Comparison of ENCODE assay signal across 8 cellular contexts in genomic region chr22:23215294-23216204, GRCh38. TPM values are rescaled to one million over a fixed set of nuclear protein-coding genes. Genes with fewer than 3 reads are reported as not detected.
DNase-seq lines count a peak whose midpoint lies in the region; ATAC-seq and TF ChIP-seq lines count a peak whose summit lies in the region.

No MANE protein-coding gene starts in this region.

- no peak for TF ChIP-seq EP300 in esophagus muscularis mucosa (IDR thresholded peaks at IDR 0.05)

- ATAC-seq in GM23338 (no peak), GM21825 (IDR thresholded peaks at IDR 0.05; ENCODE audit: unreplicated experiment) (no peak), HG03039 (IDR thresholded peaks at IDR 0.05; ENCODE audit: unreplicated experiment) (no peak)

- H3K9me3 ChIP-seq in esophagus muscularis mucosa = no peaks in the 10 kb centered on the region

- 77% methylated on average over 12 of the region's 12 CpGs for WGBS in esophagus muscularis mucosa

- intact Hi-C loops in esophagus muscularis mucosa (cut with DNase I) = no loop called here
- intact Hi-C loops in posterior vena cava (cut with DNase I) = loop anchor here in 1 of 2 donors (5.0 kb wide), 1 partner anchor 33 kb away; the partner anchor contains the start of gene BCR

- H3F3A ChIP-seq in GM23338 (replicated peaks; ENCODE audit: low read depth) = 0 out of 2 replicates have a peak, but pooled peaks cover 4% of the 10 kb centered on the region

- H3K4me3 ChIP-seq in GM23338 (no peak overlapping the region), esophagus muscularis mucosa (no peak overlapping the region), skin epidermis (no peak overlapping the region)

- no peak for DNase-seq in GM23338 (ENCODE audit: low spot score)
- no peak for DNase-seq in esophagus muscularis mucosa (ENCODE audit: extremely low spot score)
- DNase-seq in NCI-H510A treated with DMSO at 0.1 percent for 48 hours (lab: John Stamatoyannopoulos, UW) = no peak
- DNase-seq in posterior vena cava (ENCODE audit: low spot score) = no peak

- no peak overlapping the region for H3K4me2 ChIP-seq in GM23338

- 0 out of 2 replicates have a peak overlapping the region, but pooled peaks have one; percentile 39 for H3K27ac ChIP-seq in GM23338 (ENCODE audit: low read depth)
- peak overlapping the region; percentile 10 to 61 (median 34) for H3K27ac ChIP-seq in esophagus muscularis mucosa (replicated peaks in 1 of 4)
- peak overlapping the region in 11 of 21 experiments; percentile 4 to 76 (median 32) for H3K27ac ChIP-seq in skin epidermis

- H3K9me2 ChIP-seq in GM23338 (ENCODE audit: insufficient read depth) = no peaks in the 10 kb centered on the region

- H3K4me1 Mint-ChIP-seq in GM23338 = peaks cover 75% of the 10 kb centered on the region
- H3K4me1 Mint-ChIP-seq in T-helper 1 cell treated with Interleukin-12 subunit alpha and Interleukin-12 subunit beta and Interleukin-4 antibody, amounts not matched to agents 30 μg/mL and 1 μg/mL, for 36 hours (ENCODE audit: low read depth) = peaks cover 66% of the 10 kb centered on the region

- no peaks in the 10 kb centered on the region; the same call in 2 of the 3 replicates for H3K36me3 Mint-ChIP-seq in GM23338 (ENCODE audit: low read depth)
- peaks cover 6% of the 10 kb centered on the region for H3K36me3 Mint-ChIP-seq in T-helper 1 cell treated with Interleukin-12 subunit alpha and Interleukin-12 subunit beta and Interleukin-4 antibody, amounts not matched to agents 30 μg/mL and 1 μg/mL, for 36 hours (ENCODE audit: low read depth)

- no peak overlapping the region for H2AFZ ChIP-seq in GM23338

- H3K27me3 ChIP-seq in GM23338 (ENCODE audit: insufficient read depth) = no peaks in the 10 kb centered on the region
- no peaks in the 10 kb centered on the region for H3K27me3 ChIP-seq in esophagus muscularis mucosa

- peaks cover 100% of the 10 kb centered on the region for H3K79me2 ChIP-seq in GM23338 (replicated peaks; ENCODE audit: insufficient read depth)

- peaks cover 78% of the 10 kb centered on the region for H4K20me1 ChIP-seq in GM23338 (replicated peaks; ENCODE audit: insufficient read depth)

- peaks cover 44% of the 10 kb centered on the region for H3K4me1 ChIP-seq in GM23338 (ENCODE audit: insufficient read depth)
- peaks cover 81 to 96% (median 86%) of the 10 kb centered on the region in 4 donors for H3K4me1 ChIP-seq in esophagus muscularis mucosa

- no peaks in the 10 kb centered on the region for H3K9me3 Mint-ChIP-seq in GM23338
- H3K9me3 Mint-ChIP-seq in T-helper 1 cell treated with Interleukin-12 subunit alpha and Interleukin-12 subunit beta and Interleukin-4 antibody, amounts not matched to agents 30 μg/mL and 1 μg/mL, for 36 hours = no peaks in the 10 kb centered on the region

- peaks cover 19% of the 10 kb centered on the region for H3K27me3 Mint-ChIP-seq in GM23338 (ENCODE audit: insufficient read depth, low read depth, poor library complexity)
- H3K27me3 Mint-ChIP-seq in T-helper 1 cell treated with Interleukin-12 subunit alpha and Interleukin-12 subunit beta and Interleukin-4 antibody, amounts not matched to agents 30 μg/mL and 1 μg/mL, for 36 hours (ENCODE audit: low read depth) = no peaks in the 10 kb centered on the region

- H3K4me3 Mint-ChIP-seq in GM23338 = no peak overlapping the region
- H3K4me3 Mint-ChIP-seq in T-helper 1 cell treated with Interleukin-12 subunit alpha and Interleukin-12 subunit beta and Interleukin-4 antibody, amounts not matched to agents 30 μg/mL and 1 μg/mL, for 36 hours = peak overlapping the region; percentile 67

- no peak for TF ChIP-seq POLR2A in esophagus muscularis mucosa (IDR thresholded peaks at IDR 0.05; ENCODE audit: low read depth)

- peak overlapping the region; percentile 42; the same call in 1 of the 2 replicates for H3K27ac Mint-ChIP-seq in GM23338
- peak overlapping the region; percentile 84 for H3K27ac Mint-ChIP-seq in T-helper 1 cell treated with Interleukin-12 subunit alpha and Interleukin-12 subunit beta and Interleukin-4 antibody, amounts not matched to agents 30 μg/mL and 1 μg/mL, for 36 hours

- TF ChIP-seq CTCF in GM23338 (conservative IDR thresholded peaks at IDR 0.05; ENCODE audit: low read depth in 2 of 2) = no peak
- no peak for TF ChIP-seq CTCF in esophagus muscularis mucosa (IDR thresholded peaks at IDR 0.05)

- H3K36me3 ChIP-seq in GM23338 (ENCODE audit: insufficient read depth) (no peaks in the 10 kb centered on the region), esophagus muscularis mucosa (no peaks in the 10 kb centered on the region)

TF ChIP-seq in GM23338, 12 proteins besides CTCF, POLR2A, EP300 and RAD21 (continues in another document):
- no peak for TF ChIP-seq ZNF114 (CRISPR knock-in tag; IDR thresholded peaks at IDR 0.05)
- TF ChIP-seq, protein P1, sequence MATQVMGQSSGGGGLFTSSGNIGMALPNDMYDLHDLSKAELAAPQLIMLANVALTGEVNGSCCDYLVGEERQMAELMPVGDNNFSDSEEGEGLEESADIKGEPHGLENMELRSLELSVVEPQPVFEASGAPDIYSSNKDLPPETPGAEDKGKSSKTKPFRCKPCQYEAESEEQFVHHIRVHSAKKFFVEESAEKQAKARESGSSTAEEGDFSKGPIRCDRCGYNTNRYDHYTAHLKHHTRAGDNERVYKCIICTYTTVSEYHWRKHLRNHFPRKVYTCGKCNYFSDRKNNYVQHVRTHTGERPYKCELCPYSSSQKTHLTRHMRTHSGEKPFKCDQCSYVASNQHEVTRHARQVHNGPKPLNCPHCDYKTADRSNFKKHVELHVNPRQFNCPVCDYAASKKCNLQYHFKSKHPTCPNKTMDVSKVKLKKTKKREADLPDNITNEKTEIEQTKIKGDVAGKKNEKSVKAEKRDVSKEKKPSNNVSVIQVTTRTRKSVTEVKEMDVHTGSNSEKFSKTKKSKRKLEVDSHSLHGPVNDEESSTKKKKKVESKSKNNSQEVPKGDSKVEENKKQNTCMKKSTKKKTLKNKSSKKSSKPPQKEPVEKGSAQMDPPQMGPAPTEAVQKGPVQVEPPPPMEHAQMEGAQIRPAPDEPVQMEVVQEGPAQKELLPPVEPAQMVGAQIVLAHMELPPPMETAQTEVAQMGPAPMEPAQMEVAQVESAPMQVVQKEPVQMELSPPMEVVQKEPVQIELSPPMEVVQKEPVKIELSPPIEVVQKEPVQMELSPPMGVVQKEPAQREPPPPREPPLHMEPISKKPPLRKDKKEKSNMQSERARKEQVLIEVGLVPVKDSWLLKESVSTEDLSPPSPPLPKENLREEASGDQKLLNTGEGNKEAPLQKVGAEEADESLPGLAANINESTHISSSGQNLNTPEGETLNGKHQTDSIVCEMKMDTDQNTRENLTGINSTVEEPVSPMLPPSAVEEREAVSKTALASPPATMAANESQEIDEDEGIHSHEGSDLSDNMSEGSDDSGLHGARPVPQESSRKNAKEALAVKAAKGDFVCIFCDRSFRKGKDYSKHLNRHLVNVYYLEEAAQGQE (IDR thresholded peaks at IDR 0.05; ENCODE audit: unreplicated experiment) = no peak
- TF ChIP-seq STAT1 (IDR thresholded peaks at IDR 0.05; ENCODE audit: unreplicated experiment) = no peak
- TF ChIP-seq CREB1 (CRISPR knock-in tag; IDR thresholded peaks at IDR 0.05; ENCODE audit: low read depth) = no peak
- no peak for TF ChIP-seq ZNF331 (CRISPR knock-in tag; IDR thresholded peaks at IDR 0.05; ENCODE audit: low read depth)
- TF ChIP-seq, protein P2, sequence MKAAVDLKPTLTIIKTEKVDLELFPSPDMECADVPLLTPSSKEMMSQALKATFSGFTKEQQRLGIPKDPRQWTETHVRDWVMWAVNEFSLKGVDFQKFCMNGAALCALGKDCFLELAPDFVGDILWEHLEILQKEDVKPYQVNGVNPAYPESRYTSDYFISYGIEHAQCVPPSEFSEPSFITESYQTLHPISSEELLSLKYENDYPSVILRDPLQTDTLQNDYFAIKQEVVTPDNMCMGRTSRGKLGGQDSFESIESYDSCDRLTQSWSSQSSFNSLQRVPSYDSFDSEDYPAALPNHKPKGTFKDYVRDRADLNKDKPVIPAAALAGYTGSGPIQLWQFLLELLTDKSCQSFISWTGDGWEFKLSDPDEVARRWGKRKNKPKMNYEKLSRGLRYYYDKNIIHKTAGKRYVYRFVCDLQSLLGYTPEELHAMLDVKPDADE (IDR thresholded peaks at IDR 0.05) = no peak
- TF ChIP-seq EZH2 (IDR thresholded peaks at IDR 0.05; ENCODE audit: low read depth, unreplicated experiment) = no peak
- no peak for TF ChIP-seq POLR2AphosphoS5 (IDR thresholded peaks at IDR 0.05; ENCODE audit: low read depth)

RNA-seq across cellular contexts. Expression of gene BCR, which starts 35.2 kb away (rescaled TPM):
- 101 and 121 TPM in 2 replicates for total RNA-seq in GM23338 (2014; rRNA removed; shearing (Covaris generic))
- 15.6 and 17.7 TPM in 2 replicates for polyA plus RNA-seq in GM23338 (2016; fragmentation: Nextera tagmentation; extraction: Ambion mirVana)
- total RNA-seq in esophagus muscularis mucosa (10 to 100 TPM; 35.7 to 58.5 (median 48.0) TPM), posterior vena cava (10 to 100 TPM; 40.3 to 47.4 TPM)
